Comparison of ENCODE assay signal across 8 cellular contexts in the genomic region with DNA sequence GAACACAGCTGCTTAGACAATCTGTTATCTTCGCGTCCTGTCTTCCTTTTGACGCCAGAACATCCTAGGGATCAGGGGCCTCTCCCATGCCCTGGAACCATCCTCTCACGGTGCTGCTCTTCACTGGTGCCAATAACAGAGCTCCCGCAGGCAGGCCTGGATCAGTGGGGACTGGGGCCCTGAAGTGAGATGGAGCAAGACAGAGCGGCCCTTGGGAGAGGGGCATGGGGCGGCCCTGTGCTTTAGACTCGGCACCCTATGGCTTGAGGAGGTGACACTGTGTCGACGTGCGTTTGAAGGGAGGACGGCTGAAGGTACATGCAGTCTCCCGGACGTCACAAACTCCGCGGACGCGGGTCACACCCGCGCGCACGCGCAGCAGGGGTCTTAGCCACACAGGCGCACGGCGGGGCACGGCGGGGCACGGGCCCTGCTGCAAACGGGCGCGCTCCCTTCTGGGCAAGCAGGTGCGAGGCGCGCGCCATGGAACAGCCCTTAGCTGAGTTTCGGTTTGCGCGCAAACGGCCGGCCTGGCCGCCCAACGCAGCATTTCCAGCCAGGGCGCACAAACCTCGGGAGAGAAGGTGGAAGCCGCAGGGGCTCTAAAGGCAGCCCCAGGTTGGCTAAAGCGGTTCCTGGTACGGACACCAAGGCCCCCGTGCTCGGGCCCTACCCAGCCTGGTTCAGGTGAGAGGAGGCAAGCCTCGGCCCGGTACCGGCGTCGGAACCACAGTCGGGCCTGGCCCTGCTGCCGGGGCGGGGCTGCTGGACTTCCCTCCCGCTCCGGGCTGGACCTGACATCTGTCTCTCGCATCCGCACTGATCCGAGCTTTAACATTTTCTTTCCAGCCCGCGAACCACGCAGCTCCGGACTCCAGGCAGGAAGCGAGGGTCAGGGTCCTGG. TPM values are rescaled to one million over a fixed set of nuclear protein-coding genes. Genes with fewer than 3 reads are reported as not detected.
DNase-seq lines count a peak whose midpoint lies in the region; ATAC-seq, FAIRE-seq and TF ChIP-seq lines count a peak whose summit lies in the region.

No MANE protein-coding gene starts in this region.

- no peaks in the 10 kb centered on the region for H3K36me3 ChIP-seq in PC-3 (ENCODE audit: low read depth, low read length)
- no peaks in the 10 kb centered on the region for H3K36me3 ChIP-seq in endothelial cell of umbilical vein (ENCODE audit: control insufficient read depth in 2 of 2, extremely low read depth in 1 of 2, insufficient read depth in 2 of 2, low read length in 2 of 2)

- peak overlapping the region; percentile 74 for H3K4me3 Mint-ChIP-seq in osteocyte (ENCODE audit: unreplicated experiment)

- no peak for FAIRE-seq in endothelial cell of umbilical vein (lab: Jason Lieb, UNC)

- H3K9me3 ChIP-seq in PC-3 (ENCODE audit: low read length) (no peaks in the 10 kb centered on the region), endothelial cell of umbilical vein (replicated peaks; ENCODE audit: control insufficient read depth, insufficient read depth, low read length) (no peaks in the 10 kb centered on the region)

- no peaks in the 10 kb centered on the region for H3K9me3 Mint-ChIP-seq in osteocyte (ENCODE audit: unreplicated experiment)

- no peaks in the 10 kb centered on the region for H3K36me3 Mint-ChIP-seq in osteocyte (ENCODE audit: unreplicated experiment)

- CTCF ChIA-PET in PC-3 (lab: Charles Lee) (interaction anchor here (0.5 kb wide), 1 partner anchor 1951 kb away, joined by 3 read pairs; no protein-coding TSS in a partner anchor), endothelial cell of umbilical vein (lab: Charles Lee) (no interaction called here)

- no peak for ATAC-seq in PC-3
- no peak for ATAC-seq in HG03280 (IDR thresholded peaks at IDR 0.05; ENCODE audit: unreplicated experiment)

- DNase-seq in NCI-H2081 (lab: John Stamatoyannopoulos, UW) = peak; percentile 26 to 31
- DNase-seq in NCI-H2081 treated with DMSO at 0.1 percent for 48 hours (lab: John Stamatoyannopoulos, UW) = no peak
- no peak for DNase-seq in PC-3
- DNase-seq in endothelial cell of umbilical vein (ENCODE audit: low read depth, low spot score) = peak; percentile 12
- peak; percentile 83 for DNase-seq in osteocyte (ENCODE audit: extremely low spot score, unreplicated experiment)
- no peak for DNase-seq in KBM-7
- no peak for DNase-seq in HK-2 (ENCODE audit: unreplicated experiment)

- no peaks in the 10 kb centered on the region for H3K4me1 ChIP-seq in PC-3 (ENCODE audit: insufficient read depth, low read length)
- peaks cover 4% of the 10 kb centered on the region for H3K4me1 ChIP-seq in endothelial cell of umbilical vein (ENCODE audit: control insufficient read depth, extremely low read depth, insufficient read depth, low read length)

- H3K4me1 Mint-ChIP-seq in osteocyte (ENCODE audit: unreplicated experiment) = peaks cover 10% of the 10 kb centered on the region

- H3K9me1 ChIP-seq in endothelial cell of umbilical vein (replicated peaks; ENCODE audit: control insufficient read depth, extremely low read depth, insufficient read depth, low read length) = no peaks in the 10 kb centered on the region

- dilution Hi-C loops in endothelial cell of umbilical vein (cut with MboI; ENCODE audit: extremely low pct_ligation_motif_present, low sequenced_read_pairs) = no loop called here

- H3K4me3 ChIP-seq in PC-3 (ENCODE audit: low read length) (peak overlapping the region; percentile 50), endothelial cell of umbilical vein (replicated peaks in 1 of 3; ENCODE audit: insufficient read depth in 1 of 3, low read depth in 1 of 3, low read length in 3 of 3) (peak overlapping the region in 2 of 3 experiments; percentile 18 to 34)

- intact Hi-C loops in PC-3 (cut with micrococcal nuclease) (no loop called here), endothelial cell of umbilical vein (cut with micrococcal nuclease) (no loop called here)

- H3K4me2 ChIP-seq in PC-3 (ENCODE audit: low read length) = peak overlapping the region; percentile 73
- H3K4me2 ChIP-seq in endothelial cell of umbilical vein (ENCODE audit: insufficient read depth, low read length) = peak overlapping the region; percentile 42

- POLR2A ChIA-PET in PC-3 (lab: Charles Lee; ENCODE audit: unreplicated experiment) = no interaction called here
- POLR2A ChIA-PET in endothelial cell of umbilical vein (lab: Charles Lee) = no interaction called here

- no peaks in the 10 kb centered on the region for H3K79me2 ChIP-seq in PC-3 (ENCODE audit: low read length)
- no peaks in the 10 kb centered on the region for H3K79me2 ChIP-seq in endothelial cell of umbilical vein (ENCODE audit: control insufficient read depth, insufficient read depth, low read length)

- H2AFZ ChIP-seq in PC-3 (ENCODE audit: low read length) = 0 out of 2 replicates have a peak overlapping the region, but pooled peaks have one; percentile 38
- H2AFZ ChIP-seq in endothelial cell of umbilical vein (ENCODE audit: low read depth, low read length) = peak overlapping the region; percentile 54

- H3K9ac ChIP-seq in PC-3 (ENCODE audit: low read length) = no peak overlapping the region
- H3K9ac ChIP-seq in endothelial cell of umbilical vein (replicated peaks; ENCODE audit: extremely low read depth, insufficient read depth, low read length) = no peak overlapping the region

- H3K27me3 Mint-ChIP-seq in osteocyte (ENCODE audit: unreplicated experiment) = peaks cover 52% of the 10 kb centered on the region

- no peak overlapping the region for H3K27ac Mint-ChIP-seq in osteocyte (ENCODE audit: unreplicated experiment)

- H4K20me1 ChIP-seq in PC-3 (ENCODE audit: low read length) (no peaks in the 10 kb centered on the region), endothelial cell of umbilical vein (replicated peaks; ENCODE audit: control insufficient read depth, extremely low read depth, insufficient read depth, low read length) (no peaks in the 10 kb centered on the region)

- in situ Hi-C loops in KBM-7 (cut with MboI; ENCODE audit: low pct_unique_long_range_greater_than_20kb, low sequenced_read_pairs) = loop anchor here (25.0 kb wide), 1 partner anchor 240 kb away; no protein-coding TSS in a partner anchor

- H3K27ac ChIP-seq in PC-3 (ENCODE audit: low read length) (no peak overlapping the region), endothelial cell of umbilical vein (ENCODE audit: insufficient read depth, low read depth, low read length) (no peak overlapping the region)

- H3K9me2 ChIP-seq in PC-3 (replicated peaks; ENCODE audit: low read length) = no peaks in the 10 kb centered on the region

- H3F3A ChIP-seq in PC-3 (ENCODE audit: low read length, unreplicated experiment) = no peaks in the 10 kb centered on the region

- BruUV-seq in PC-3 (replicated peaks; lab: Mats Ljungman, UMichigan) (no TSS peak), endothelial cell of umbilical vein (replicated peaks; lab: Mats Ljungman, UMichigan) (no TSS peak)

- H3K27me3 ChIP-seq in PC-3 (ENCODE audit: low read length) = peaks cover 51% of the 10 kb centered on the region
- H3K27me3 ChIP-seq in endothelial cell of umbilical vein (ENCODE audit: control insufficient read depth in 2 of 2, insufficient read depth in 2 of 2, low read length in 2 of 2) = peaks cover 26 to 42% of the 10 kb centered on the region in 2 experiments

- TF ChIP-seq CTCF in PC-3 (conservative IDR thresholded peaks at IDR 0.05; ENCODE audit: low read depth, low read length) = no peak
- no peak for TF ChIP-seq CTCF in endothelial cell of umbilical vein (IDR thresholded peaks at IDR 0.05; ENCODE audit: extremely low read depth in 1 of 2, insufficient read depth in 1 of 2, low read depth in 1 of 2, low read length in 2 of 2)
- no peak for TF ChIP-seq CTCF in osteocyte (IDR thresholded peaks at IDR 0.05)

- no peak for TF ChIP-seq POLR2A in endothelial cell of umbilical vein (IDR thresholded peaks at IDR 0.05; ENCODE audit: low read depth, low read length)

TF ChIP-seq in endothelial cell of umbilical vein, 7 proteins besides CTCF, POLR2A, EP300 and RAD21:
- TF ChIP-seq POLR2AphosphoS5 (IDR thresholded peaks at IDR 0.05; ENCODE audit: insufficient read depth, low read depth, low read length) (no peak), EZH2 (IDR thresholded peaks at IDR 0.05; ENCODE audit: borderline replicate concordance, low read depth, low read length, severe bottlenecking) (peak; percentile 33)

RNA-seq across cellular contexts. Expression of gene RNF17, which starts 16.5 kb away (rescaled TPM):
- total RNA-seq in PC-3 (2014; rRNA removed) (not detected in 2 replicates), endothelial cell of umbilical vein (not detected in 2 replicates), osteocyte (not detected in 2 replicates)
- 0.14 and 0.30 TPM in 2 replicates for polyA plus RNA-seq in endothelial cell of umbilical vein
- 0.12 and 0.14 TPM in 2 replicates for polyA plus RNA-seq in endothelial cell of umbilical vein (2011; cell fraction: cytosol; rRNA removed)
- 1.1 and 1.9 TPM in 2 replicates for polyA plus RNA-seq in endothelial cell of umbilical vein (2011; cell fraction: nucleus; rRNA removed)
- not detected in 2 replicates for polyA plus RNA-seq in endothelial cell of umbilical vein (2012)
- 0.53 and 1.0 TPM in 2 replicates for polyA minus RNA-seq in endothelial cell of umbilical vein
- polyA minus RNA-seq in endothelial cell of umbilical vein (2011; cell fraction: cytosol; rRNA and poly(A)+ RNA removed) = not detected
- 0.87 and 1.6 TPM in 2 replicates for polyA minus RNA-seq in endothelial cell of umbilical vein (2011; cell fraction: nucleus; rRNA and poly(A)+ RNA removed)

Comparison
In these comparisons a context has a peak if more than half of its experiments do, and no peak if none do; other contexts are left out.
1. DNase-seq: peak in NCI-H2081 (2 of 2), endothelial cell of umbilical vein (single experiment) and osteocyte (single experiment); none in NCI-H2081 treated with DMSO at 0.1 percent for 48 hours (single experiment), PC-3 (single experiment), KBM-7 (single experiment) and HK-2 (single experiment).